ENCODE assay signal across 38 cellular contexts in the genomic region with DNA sequence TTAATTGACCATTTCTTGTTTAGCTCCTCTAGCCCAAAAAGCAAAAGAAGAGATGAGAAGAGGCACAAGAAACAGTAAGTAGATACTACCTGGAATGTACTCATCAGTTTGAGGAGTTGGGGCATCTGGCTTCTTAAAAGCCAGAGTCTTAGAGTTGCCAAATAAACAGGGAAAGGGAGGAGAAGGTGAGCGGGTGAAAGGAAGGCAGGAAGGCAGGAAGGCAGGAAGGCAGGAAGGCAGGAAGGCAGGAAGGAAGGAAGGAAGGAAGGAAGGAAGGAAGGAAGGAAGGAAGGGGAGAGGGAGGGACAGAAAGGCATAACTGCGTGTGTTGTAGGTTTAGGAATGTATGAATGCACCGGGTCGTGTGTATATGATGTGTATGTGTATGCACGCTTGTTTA. TPM values are rescaled to one million over a fixed set of nuclear protein-coding genes. Genes with fewer than 3 reads are reported as not detected.
"Had no signal": no experiment of that assay in that cellular context is flagged by ENCODE, and none has a peak within 500 bp of the region (broad histone marks: within the 10 kb centered on the region; RNA-seq: fewer than 3 reads in every experiment).

No MANE protein-coding gene starts in this region.

- H3K9me3 Mint-ChIP-seq: activated naive CD4-positive, alpha-beta T cell treated with anti-CD3 and anti-CD28 coated beads for 36 hours; activated naive CD4-positive, alpha-beta T cell treated with anti-CD3 and anti-CD28 coated beads, Interleukin-2, amount 10 ng/mL, durations not matched to agents 7 days and 5 days; activated naive CD4-positive, alpha-beta T cell treated with anti-CD3 and anti-CD28 coated beads, Interleukin-2, amount 50 U/mL, for 24 hours; activated naive CD4-positive, alpha-beta T cell treated with anti-CD3 and anti-CD28 coated beads, Interleukin-2, amount 50 U/mL, for 72 hours; activated naive CD8-positive, alpha-beta T cell treated with anti-CD3 and anti-CD28 coated beads for 36 hours; activated naive CD8-positive, alpha-beta T cell treated with anti-CD3 and anti-CD28 coated beads, Interleukin-2, amount 10 ng/mL, durations not matched to agents 7 days and 5 days; activated naive CD8-positive, alpha-beta T cell treated with anti-CD3 and anti-CD28 coated beads, Interleukin-2, amount 50 U/mL, for 24 hours; activated T-cell treated with anti-CD3 and anti-CD28 coated beads, Interleukin-2, amount 50 U/mL, for 24 hours; activated T-cell treated with anti-CD3 and anti-CD28 coated beads, Interleukin-2, amount 50 U/mL, for 4 hours; activated T-helper 1 cell treated with anti-CD3 and anti-CD28 coated beads, Interleukin-12 subunit alpha, Interleukin-12 subunit beta, Interleukin-2, Interleukin-4 antibody, amounts not matched to agents 30 ng/mL and 10 ng/mL and 1 ng/mL, durations not matched to agents 14 hours and 24 hours and 36 hours; activated T-helper 17 cell treated with anti-CD3 and anti-CD28 coated beads, Interleukin-2, amount 50 U/mL, for 72 hours; activated T-helper 2 cell treated with anti-CD3 and anti-CD28 coated beads, Interferon-gamma antibody, Interleukin-2, Interleukin-4, amounts not matched to agents 10 μg/mL and 5 μg/mL and 100 μg/mL, durations not matched to agents 14 hours and 24 hours and 36 hours; central memory CD8-positive, alpha-beta T cell had no signal

- H3K4me3 Mint-ChIP-seq: activated naive CD4-positive, alpha-beta T cell treated with anti-CD3 and anti-CD28 coated beads for 36 hours; activated naive CD4-positive, alpha-beta T cell treated with anti-CD3 and anti-CD28 coated beads, Interleukin-2, amount 10 ng/mL, durations not matched to agents 7 days and 5 days; activated naive CD4-positive, alpha-beta T cell treated with anti-CD3 and anti-CD28 coated beads, Interleukin-2, amount 50 U/mL, for 24 hours; activated naive CD8-positive, alpha-beta T cell; activated naive CD8-positive, alpha-beta T cell treated with anti-CD3 and anti-CD28 coated beads for 36 hours; activated naive CD8-positive, alpha-beta T cell treated with anti-CD3 and anti-CD28 coated beads, Interleukin-2, amount 10 ng/mL, durations not matched to agents 7 days and 5 days; activated naive CD8-positive, alpha-beta T cell treated with anti-CD3 and anti-CD28 coated beads, Interleukin-2, amount 50 U/mL, for 24 hours; activated T-cell treated with anti-CD3 and anti-CD28 coated beads, Interleukin-2, amount 50 U/mL, for 24 hours; activated T-cell treated with anti-CD3 and anti-CD28 coated beads, Interleukin-2, amount 50 U/mL, for 4 hours; activated T-cell treated with anti-CD3 and anti-CD28 coated beads, Interleukin-2, amount 50 U/mL, for 72 hours; activated T-helper 1 cell treated with anti-CD3 and anti-CD28 coated beads, Interleukin-12 subunit alpha, Interleukin-12 subunit beta, Interleukin-2, Interleukin-4 antibody, amounts not matched to agents 30 ng/mL and 10 ng/mL and 1 ng/mL, durations not matched to agents 14 hours and 24 hours and 36 hours; activated T-helper 17 cell treated with anti-CD3 and anti-CD28 coated beads, Interleukin-2, amount 50 U/mL, for 72 hours; brain; central memory CD8-positive, alpha-beta T cell had no signal

- H3K4me3 ChIP-seq: adrenal gland, ascending aorta, body of pancreas, breast epithelium, cardiac muscle cell had no signal

- H3K36me3 ChIP-seq: adrenal gland, ascending aorta, brain microvascular endothelial cell, breast epithelium, cardiac muscle cell had no signal

- H3K27ac Mint-ChIP-seq: activated naive CD4-positive, alpha-beta T cell treated with anti-CD3 and anti-CD28 coated beads for 36 hours; activated naive CD4-positive, alpha-beta T cell treated with anti-CD3 and anti-CD28 coated beads, Interleukin-2, amount 10 ng/mL, durations not matched to agents 7 days and 5 days; activated naive CD4-positive, alpha-beta T cell treated with anti-CD3 and anti-CD28 coated beads, Interleukin-2, amount 50 U/mL, for 24 hours; activated naive CD4-positive, alpha-beta T cell treated with anti-CD3 and anti-CD28 coated beads, Interleukin-2, amount 50 U/mL, for 72 hours; activated naive CD8-positive, alpha-beta T cell; activated naive CD8-positive, alpha-beta T cell treated with anti-CD3 and anti-CD28 coated beads for 36 hours; activated naive CD8-positive, alpha-beta T cell treated with anti-CD3 and anti-CD28 coated beads, Interleukin-2, amount 10 ng/mL, durations not matched to agents 7 days and 5 days; activated naive CD8-positive, alpha-beta T cell treated with anti-CD3 and anti-CD28 coated beads, Interleukin-2, amount 50 U/mL, for 24 hours; activated T-cell treated with anti-CD3 and anti-CD28 coated beads, Interleukin-2, amount 50 U/mL, for 24 hours; activated T-cell treated with anti-CD3 and anti-CD28 coated beads, Interleukin-2, amount 50 U/mL, for 72 hours; activated T-helper 1 cell treated with anti-CD3 and anti-CD28 coated beads, Interleukin-12 subunit alpha, Interleukin-12 subunit beta, Interleukin-2, Interleukin-4 antibody, amounts not matched to agents 30 ng/mL and 10 ng/mL and 1 ng/mL, durations not matched to agents 14 hours and 24 hours and 36 hours; activated T-helper 17 cell treated with anti-CD3 and anti-CD28 coated beads, Interleukin-2, amount 50 U/mL, for 72 hours; activated T-helper 2 cell treated with anti-CD3 and anti-CD28 coated beads, Interferon-gamma antibody, Interleukin-2, Interleukin-4, amounts not matched to agents 10 μg/mL and 5 μg/mL and 100 μg/mL, durations not matched to agents 14 hours and 24 hours and 36 hours had no signal

- ATAC-seq: activated naive CD4-positive, alpha-beta T cell treated with anti-CD3 and anti-CD28 coated beads, Interleukin-2, amount 50 U/mL, for 72 hours; activated naive CD8-positive, alpha-beta T cell treated with anti-CD3 and anti-CD28 coated beads, Interleukin-2, amount 50 U/mL, for 24 hours; activated T-cell treated with anti-CD3 and anti-CD28 coated beads, Interleukin-2, amount 50 U/mL, for 4 hours; activated T-cell treated with anti-CD3 and anti-CD28 coated beads, Interleukin-2, amount 50 U/mL, for 72 hours; activated T-helper 17 cell treated with anti-CD3 and anti-CD28 coated beads, Interleukin-2, amount 50 U/mL, for 72 hours; body of pancreas had no signal

- H3K27ac ChIP-seq: adrenal gland, ascending aorta, body of pancreas, brain microvascular endothelial cell, breast epithelium, cardiac muscle cell had no signal

- H3K27me3 Mint-ChIP-seq: activated naive CD4-positive, alpha-beta T cell treated with anti-CD3 and anti-CD28 coated beads, Interleukin-2, amount 10 ng/mL, durations not matched to agents 7 days and 5 days; activated naive CD4-positive, alpha-beta T cell treated with anti-CD3 and anti-CD28 coated beads, Interleukin-2, amount 50 U/mL, for 24 hours; activated naive CD8-positive, alpha-beta T cell treated with anti-CD3 and anti-CD28 coated beads, Interleukin-2, amount 10 ng/mL, durations not matched to agents 7 days and 5 days; activated T-cell treated with anti-CD3 and anti-CD28 coated beads, Interleukin-2, amount 50 U/mL, for 24 hours; brain; central memory CD8-positive, alpha-beta T cell had no signal

- H3K4me1 Mint-ChIP-seq: activated naive CD4-positive, alpha-beta T cell treated with anti-CD3 and anti-CD28 coated beads, Interleukin-2, amount 10 ng/mL, durations not matched to agents 7 days and 5 days; activated naive CD4-positive, alpha-beta T cell treated with anti-CD3 and anti-CD28 coated beads, Interleukin-2, amount 50 U/mL, for 24 hours; activated naive CD8-positive, alpha-beta T cell treated with anti-CD3 and anti-CD28 coated beads for 36 hours; activated naive CD8-positive, alpha-beta T cell treated with anti-CD3 and anti-CD28 coated beads, Interleukin-2, amount 10 ng/mL, durations not matched to agents 7 days and 5 days; activated naive CD8-positive, alpha-beta T cell treated with anti-CD3 and anti-CD28 coated beads, Interleukin-2, amount 50 U/mL, for 24 hours; activated T-helper 17 cell treated with anti-CD3 and anti-CD28 coated beads, Interleukin-2, amount 50 U/mL, for 72 hours; brain; central memory CD8-positive, alpha-beta T cell had no signal

- DNase-seq: activated effector memory CD4-positive, alpha-beta T cell treated with anti-CD3 and anti-CD28 coated beads, Interleukin-2, amount 50 U/mL, for 16 hours; activated effector memory CD4-positive, alpha-beta T cell treated with Interleukin-2 at 50 U/mL for 16 hours; activated gamma-delta T cell; activated gamma-delta T cell treated with Interleukin-2 at 50 U/mL for 16 hours; activated naive CD4-positive, alpha-beta T cell; activated naive CD4-positive, alpha-beta T cell treated with anti-CD3 and anti-CD28 coated beads for 36 hours; activated naive CD4-positive, alpha-beta T cell treated with anti-CD3 and anti-CD28 coated beads, Interleukin-2, amount 10 ng/mL, durations not matched to agents 7 days and 5 days; activated naive CD4-positive, alpha-beta T cell treated with anti-CD3 and anti-CD28 coated beads, Interleukin-2, amount 50 U/mL, for 16 hours; activated naive CD4-positive, alpha-beta T cell treated with Interleukin-2 at 50 U/mL for 16 hours; activated naive CD8-positive, alpha-beta T cell treated with anti-CD3 and anti-CD28 coated beads for 36 hours; activated naive CD8-positive, alpha-beta T cell treated with anti-CD3 and anti-CD28 coated beads, Interleukin-2, amount 10 ng/mL, durations not matched to agents 7 days and 5 days; activated naive CD8-positive, alpha-beta T cell treated with anti-CD3 and anti-CD28 coated beads, Interleukin-2, amount 50 U/mL, for 24 hours; activated T-cell treated with anti-CD3 and anti-CD28 coated beads, Interleukin-2, amount 50 U/mL, for 1 hour; activated T-cell treated with anti-CD3 and anti-CD28 coated beads, Interleukin-2, amount 50 U/mL, for 24 hours; activated T-cell treated with anti-CD3 and anti-CD28 coated beads, Interleukin-2, amount 50 U/mL, for 4 hours; activated T-cell treated with anti-CD3 and anti-CD28 coated beads, Interleukin-2, amount 50 U/mL, for 48 hours; activated T-cell treated with anti-CD3 and anti-CD28 coated beads, Interleukin-2, amount 50 U/mL, for 72 hours; adrenal gland; amniotic stem cell; amygdala; anterior cingulate cortex; aorta; body of pancreas; brain microvascular endothelial cell; caudate nucleus; central memory CD4-positive, alpha-beta T cell; cerebellar nuclear complex had no signal

- H3K9me3 ChIP-seq: adrenal gland, ascending aorta, body of pancreas, breast epithelium had no signal

- H3K36me3 Mint-ChIP-seq: activated naive CD4-positive, alpha-beta T cell treated with anti-CD3 and anti-CD28 coated beads, Interleukin-2, amount 10 ng/mL, durations not matched to agents 7 days and 5 days; activated naive CD4-positive, alpha-beta T cell treated with anti-CD3 and anti-CD28 coated beads, Interleukin-2, amount 50 U/mL, for 24 hours; activated naive CD4-positive, alpha-beta T cell treated with anti-CD3 and anti-CD28 coated beads, Interleukin-2, amount 50 U/mL, for 72 hours; activated naive CD8-positive, alpha-beta T cell; activated naive CD8-positive, alpha-beta T cell treated with anti-CD3 and anti-CD28 coated beads for 36 hours; activated naive CD8-positive, alpha-beta T cell treated with anti-CD3 and anti-CD28 coated beads, Interleukin-2, amount 10 ng/mL, durations not matched to agents 7 days and 5 days had no signal

RNA-seq across cellular contexts. Expression of a gene that starts 56.7 kb away (rescaled TPM):
- total RNA-seq: activated naive CD4-positive, alpha-beta T cell treated with anti-CD3 and anti-CD28 coated beads for 36 hours; activated naive CD4-positive, alpha-beta T cell treated with anti-CD3 and anti-CD28 coated beads, Interleukin-2, amount 50 U/mL, for 72 hours; activated naive CD8-positive, alpha-beta T cell treated with anti-CD3 and anti-CD28 coated beads for 36 hours; activated naive CD8-positive, alpha-beta T cell treated with anti-CD3 and anti-CD28 coated beads, Interleukin-2, amount 10 ng/mL, durations not matched to agents 7 days and 5 days; activated T-cell treated with anti-CD3 and anti-CD28 coated beads, Interleukin-2, amount 50 U/mL, for 4 hours; activated T-cell treated with anti-CD3 and anti-CD28 coated beads, Interleukin-2, amount 50 U/mL, for 72 hours; activated T-helper 1 cell treated with anti-CD3 and anti-CD28 coated beads, Interleukin-12 subunit alpha, Interleukin-12 subunit beta, Interleukin-2, Interleukin-4 antibody, amounts not matched to agents 30 ng/mL and 10 ng/mL and 1 ng/mL, durations not matched to agents 14 hours and 24 hours and 36 hours; activated T-helper 17 cell treated with anti-CD3 and anti-CD28 coated beads, Interleukin-2, amount 50 U/mL, for 72 hours; activated T-helper 2 cell treated with anti-CD3 and anti-CD28 coated beads, Interferon-gamma antibody, Interleukin-2, Interleukin-4, amounts not matched to agents 10 μg/mL and 5 μg/mL and 100 μg/mL, durations not matched to agents 14 hours and 24 hours and 36 hours had no signal
